ENCODE assay signal across 9 cellular contexts in the genomic region with DNA sequence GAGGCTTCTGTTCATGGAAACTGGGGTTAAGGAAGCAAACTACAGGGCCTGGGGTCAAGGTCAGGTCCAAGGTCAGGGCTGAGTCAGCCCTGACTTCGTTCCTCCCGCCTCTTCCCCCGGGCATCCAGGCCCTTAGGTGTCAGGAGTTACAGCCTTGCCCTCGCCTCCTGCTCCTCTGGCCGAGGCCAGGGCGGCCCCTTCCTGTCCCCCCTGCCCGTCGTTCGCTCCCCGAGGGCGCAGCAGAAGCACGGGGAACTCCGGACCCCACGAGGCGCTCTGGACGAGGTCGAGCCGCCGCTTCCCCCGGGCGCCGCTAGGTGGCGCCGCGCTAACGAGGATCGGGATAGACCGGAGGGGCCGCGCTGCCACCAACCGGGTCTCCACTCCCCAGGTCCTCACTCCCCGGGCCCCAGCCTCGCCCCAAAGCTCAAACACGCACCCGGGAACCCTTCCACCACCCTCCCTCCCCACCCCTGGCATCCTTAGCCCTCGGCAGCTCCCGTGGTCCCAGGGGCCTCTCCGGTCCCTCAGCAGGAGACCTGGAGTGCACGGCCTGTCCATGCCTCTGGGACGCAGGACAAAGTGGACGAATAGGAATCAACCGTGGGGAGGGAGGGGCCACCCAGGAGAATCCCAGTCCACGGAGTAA. TPM values are rescaled to one million over a fixed set of nuclear protein-coding genes. Genes with fewer than 3 reads are reported as not detected.
DNase-seq lines count a peak whose midpoint lies in the region; ATAC-seq and TF ChIP-seq lines count a peak whose summit lies in the region.
"Had no signal": no experiment of that assay in that cellular context is flagged by ENCODE, and none has a peak within 500 bp of the region (broad histone marks: within the 10 kb centered on the region; RNA-seq: fewer than 3 reads in every experiment).

No MANE protein-coding gene starts in this region.

- TF ChIP-seq CTCF in WI38 (IDR thresholded peaks at IDR 0.05; ENCODE audit: low read depth, low read length) (peak; percentile 78), breast epithelium (IDR thresholded peaks at IDR 0.05) (peak; percentile 60 to 90 (median 85))

- no peak overlapping the region for H3K4me3 ChIP-seq in CD8-positive, alpha-beta memory T cell (ENCODE audit: low read length)
- H3K4me3 ChIP-seq in WI38 (ENCODE audit: low read depth, low read length) (peak overlapping the region; percentile 36), breast epithelium (peak overlapping the region in 1 of 3 donors; percentile 39)

- CTCF ChIA-PET in CD8-positive, alpha-beta memory T cell (lab: Charles Lee) = interaction anchor here (1.0 to 1.4 kb wide), 4 partner anchors 54 to 585 kb away, joined by 3 to 5 read pairs (median 4); no protein-coding TSS in a partner anchor

- peak; percentile 65 to 80 (median 73) for DNase-seq in CD8-positive, alpha-beta memory T cell
- DNase-seq in NCI-H1105 (lab: John Stamatoyannopoulos, UW) = peak; percentile 5
- DNase-seq in breast epithelium (ENCODE audit: low spot score in 2 of 2) = peak; percentile 34 to 77
- peak; percentile 83 for DNase-seq in islet precursor cell
- DNase-seq in stimulated activated CD4-positive, alpha-beta T cell treated with anti-CD3 and anti-CD28 coated beads, Interleukin-1b, Interleukin-23, amount 100 ng/mL, for 1 hour (ENCODE audit: low read depth in 2 of 2) = peak; percentile 55 to 77

- H3K9me3 Mint-ChIP-seq in CD8-positive, alpha-beta memory T cell = no peaks in the 10 kb centered on the region

- H3K4me1 Mint-ChIP-seq in CD8-positive, alpha-beta memory T cell = peaks cover 0 to 3% (median 0%) of the 10 kb centered on the region in 3 donors

- intact Hi-C loops in breast epithelium (cut with DNase I; ENCODE audit: low total_unique reads) = no loop called here

- ATAC-seq in GM21717 (IDR thresholded peaks at IDR 0.05; ENCODE audit: unreplicated experiment) = peak; percentile 50
- ATAC-seq in GM21786 (IDR thresholded peaks at IDR 0.05; ENCODE audit: unreplicated experiment) = no peak

- no peaks in the 10 kb centered on the region for H3K36me3 ChIP-seq in CD8-positive, alpha-beta memory T cell (ENCODE audit: insufficient read depth, low read length)
- no peaks in the 10 kb centered on the region for H3K36me3 ChIP-seq in breast epithelium

- peaks cover 0 to 10% of the 10 kb centered on the region in 2 donors for H3K27me3 Mint-ChIP-seq in CD8-positive, alpha-beta memory T cell

- no peak overlapping the region for H3K4me3 Mint-ChIP-seq in CD8-positive, alpha-beta memory T cell

- POLR2A ChIA-PET in CD8-positive, alpha-beta memory T cell (lab: Charles Lee) = no interaction called here

- no peak overlapping the region for H3K27ac Mint-ChIP-seq in CD8-positive, alpha-beta memory T cell

- no peaks in the 10 kb centered on the region for H3K4me1 ChIP-seq in CD8-positive, alpha-beta memory T cell (ENCODE audit: insufficient read depth, low read length)
- no peaks in the 10 kb centered on the region for H3K4me1 ChIP-seq in breast epithelium

- H3K9me3 ChIP-seq in CD8-positive, alpha-beta memory T cell (ENCODE audit: low read length) = no peaks in the 10 kb centered on the region
- no peaks in the 10 kb centered on the region for H3K9me3 ChIP-seq in breast epithelium

- no peaks in the 10 kb centered on the region for H3K27me3 ChIP-seq in CD8-positive, alpha-beta memory T cell (ENCODE audit: insufficient read depth, low read length, poor library complexity, severe bottlenecking)
- peaks cover 0 to 23% of the 10 kb centered on the region in 2 donors for H3K27me3 ChIP-seq in breast epithelium

- no peak for TF ChIP-seq POLR2A in breast epithelium (IDR thresholded peaks at IDR 0.05)

- no peaks in the 10 kb centered on the region for H3K36me3 Mint-ChIP-seq in CD8-positive, alpha-beta memory T cell

- no peak overlapping the region for H3K27ac ChIP-seq in CD8-positive, alpha-beta memory T cell (ENCODE audit: low read depth, low read length)
- H3K27ac ChIP-seq in breast epithelium = no peak overlapping the region

RNA-seq across cellular contexts. Expression of gene MYL10, which starts 59.2 kb away (rescaled TPM):
- total RNA-seq in CD8-positive, alpha-beta memory T cell = not detected
- polyA plus RNA-seq in CD8-positive, alpha-beta memory T cell = not detected
- total RNA-seq in breast epithelium = not detected
- polyA plus RNA-seq: adipose tissue had no signal

Comparison
In these comparisons a context has a peak if more than half of its experiments do, and no peak if none do; other contexts are left out.
1. DNase-seq: peak in every context shown above with its lines; median percentile 83 in islet precursor cell; 73 in CD8-positive, alpha-beta memory T cell; 66 in stimulated activated CD4-positive, alpha-beta T cell treated with anti-CD3 and anti-CD28 coated beads, Interleukin-1b, Interleukin-23, amount 100 ng/mL, for 1 hour; 56 in breast epithelium; 5 in NCI-H1105.